ENCODE assay signal across 8 cellular contexts in genomic region chr5:157511656-157512644, GRCh38. TPM values are rescaled to one million over a fixed set of nuclear protein-coding genes. Genes with fewer than 3 reads are reported as not detected.
DNase-seq lines count a peak whose midpoint lies in the region; ATAC-seq lines count a peak whose summit lies in the region.

No MANE protein-coding gene starts in this region.

- ATAC-seq in GM19023 (IDR thresholded peaks at IDR 0.05; ENCODE audit: unreplicated experiment) (no peak), HG02981 (IDR thresholded peaks at IDR 0.05; ENCODE audit: unreplicated experiment) (no peak)

- H3K27me3 ChIP-seq in stomach smooth muscle (ENCODE audit: control insufficient read depth in 1 of 2, insufficient read depth in 2 of 2, low read length in 2 of 2): no peaks in the 10 kb centered on the region

- DNase-seq in H4 (ENCODE audit: low spot score) (peak; percentile 97), SK-MEL-5 (ENCODE audit: low read depth, low spot score) (peak; percentile 84), dermis microvascular lymphatic vessel endothelial cell (ENCODE audit: low read depth in 2 of 2) (peak; percentile 93 to 98), medulla oblongata (ENCODE audit: extremely low spot score) (peak; percentile 78), NCI-H187 (lab: John Stamatoyannopoulos, UW) (no peak)

- peaks cover 32% of the 10 kb centered on the region for H3K4me1 ChIP-seq in stomach smooth muscle (ENCODE audit: control insufficient read depth, insufficient read depth, low read length)

- in situ Hi-C loops in SK-MEL-5 (cut with HindIII; ENCODE audit: low pct_unique_long_range_greater_than_20kb, low sequenced_read_pairs): no loop called here

- peaks cover 28 to 46% of the 10 kb centered on the region in 2 donors for H3K36me3 ChIP-seq in stomach smooth muscle (ENCODE audit: control insufficient read depth in 2 of 2, insufficient read depth in 2 of 2, low read length in 2 of 2)

- peak overlapping the region in 1 of 2 donors; percentile 29 for H3K9ac ChIP-seq in stomach smooth muscle (ENCODE audit: low read length in 2 of 2)

- peak overlapping the region in 1 of 2 donors; percentile 35 for H3K4me3 ChIP-seq in stomach smooth muscle (ENCODE audit: low read length in 2 of 2)

- H3K27ac ChIP-seq in stomach smooth muscle (ENCODE audit: low read length): peak overlapping the region; percentile 83

- H3K9me3 ChIP-seq in stomach smooth muscle (ENCODE audit: control insufficient read depth in 2 of 2, low read length in 2 of 2): no peaks in the 10 kb centered on the region

RNA-seq across cellular contexts. Expression of gene NIPAL4, which starts 51.9 kb away (rescaled TPM):
- not detected in 2 replicates for total RNA-seq in H4 (2014; rRNA removed; shearing (Covaris generic))
- total RNA-seq in SK-MEL-5 (2014; rRNA removed; shearing (Covaris generic)): 0.67 TPM in 1 of 2 replicates, not detected in the other
- 0.20 and 0.21 TPM in 2 replicates for polyA plus RNA-seq in SK-MEL-5 (2015; cell fraction: cytosol; rRNA removed)
- polyA plus RNA-seq in SK-MEL-5 (2015; cell fraction: nucleus; rRNA removed): not detected in 2 replicates
- total RNA-seq in dermis microvascular lymphatic vessel endothelial cell: not detected in 2 replicates

Comparison
In these comparisons a context has a peak if more than half of its experiments do, and no peak if none do; other contexts are left out.
1. DNase-seq: peak in H4 (single experiment), SK-MEL-5 (single experiment), dermis microvascular lymphatic vessel endothelial cell (2 of 2) and medulla oblongata (single experiment); none in NCI-H187 (0 of 2).